17 cellular contexts compared by ENCODE assay signal in the genomic region with DNA sequence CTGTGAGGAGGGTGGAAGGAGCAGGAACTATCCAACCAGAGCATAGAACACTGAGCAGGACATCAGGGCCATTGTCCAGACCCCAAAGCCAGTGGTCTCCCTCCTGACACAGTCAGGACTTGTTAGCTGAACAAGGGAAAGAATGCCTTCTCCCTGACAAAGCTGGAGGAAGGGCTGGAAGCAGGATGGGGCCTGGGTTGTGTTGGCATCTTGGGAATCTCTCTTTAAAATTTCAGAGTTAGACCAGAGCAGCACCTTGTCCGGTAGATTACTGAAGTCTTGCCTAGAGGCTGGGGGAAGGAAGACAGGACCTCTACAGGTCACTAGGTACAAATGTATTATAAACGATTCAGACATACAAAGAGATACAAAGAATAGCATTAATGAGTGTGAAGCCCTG. TPM values are rescaled to one million over a fixed set of nuclear protein-coding genes. Genes with fewer than 3 reads are reported as not detected.
A peak's percentile ranks its signal among the peaks of the same experiment; 100 is the strongest.
DNase-seq lines count a peak whose midpoint lies in the region; ATAC-seq and TF ChIP-seq lines count a peak whose summit lies in the region.
"Had no signal": no experiment of that assay in that cellular context is flagged by ENCODE, and none has a peak within 500 bp of the region (broad histone marks: within the 10 kb centered on the region; RNA-seq: fewer than 3 reads in every experiment).

No MANE protein-coding gene starts in this region.

- peak overlapping the region; percentile 59 for H3K4me2 ChIP-seq in smooth muscle cell

- no peaks in the 10 kb centered on the region for H3K36me3 ChIP-seq in smooth muscle cell (ENCODE audit: low read depth)
- H3K36me3 ChIP-seq: stomach, upper lobe of right lung had no signal

- H3K9me3 Mint-ChIP-seq in HFFc6 (no peaks in the 10 kb centered on the region), brain (peaks cover 0 to 2% (median 0%) of the 10 kb centered on the region in 5 experiments), mesothelial cell of epicardium (no peaks in the 10 kb centered on the region)
- H3K9me3 Mint-ChIP-seq: activated CD4-positive, alpha-beta memory T cell treated with anti-CD3 and anti-CD28 coated beads, Interleukin-2, amount 10 ng/mL, durations not matched to agents 7 days and 5 days; dendritic cell treated with granulocyte-macrophage colony-stimulating factor and Interleukin-4, amounts not matched to agents 40 ng/mL and 50 ng/mL, for 4 days had no signal

- H3K27me3 Mint-ChIP-seq in HFFc6 (ENCODE audit: insufficient read depth): peaks cover 4% of the 10 kb centered on the region
- H3K27me3 Mint-ChIP-seq in brain: peaks cover 6% of the 10 kb centered on the region
- H3K27me3 Mint-ChIP-seq in mesothelial cell of epicardium (ENCODE audit: low read depth): no peaks in the 10 kb centered on the region

- peaks cover 39% of the 10 kb centered on the region for H3F3A ChIP-seq in smooth muscle cell (ENCODE audit: low read depth)

- peak overlapping the region; percentile 71 for H3K27ac Mint-ChIP-seq in HFFc6
- peak overlapping the region; percentile 81 to 98 (median 92) for H3K27ac Mint-ChIP-seq in brain
- peak overlapping the region; percentile 98 for H3K27ac Mint-ChIP-seq in mesothelial cell of epicardium
- H3K27ac Mint-ChIP-seq: activated CD4-positive, alpha-beta memory T cell treated with anti-CD3 and anti-CD28 coated beads, Interleukin-2, amount 10 ng/mL, durations not matched to agents 7 days and 5 days had no signal

- H3K4me3 ChIP-seq in smooth muscle cell: no peak overlapping the region
- H3K4me3 ChIP-seq: stomach, upper lobe of right lung had no signal

- peaks cover 34% of the 10 kb centered on the region for H3K4me1 ChIP-seq in smooth muscle cell (ENCODE audit: low read depth)

- H3K4me1 Mint-ChIP-seq in HFFc6 (ENCODE audit: low read depth) (peaks cover 52% of the 10 kb centered on the region), brain (peaks cover 80% of the 10 kb centered on the region), mesothelial cell of epicardium (peaks cover 55% of the 10 kb centered on the region)

- no peak for TF ChIP-seq CTCF in HFFc6 (IDR thresholded peaks at IDR 0.05)
- no peak for TF ChIP-seq CTCF in brain (conservative IDR thresholded peaks at IDR 0.05)
- TF ChIP-seq CTCF in mesothelial cell of epicardium (IDR thresholded peaks at IDR 0.05; ENCODE audit: unreplicated experiment): no peak
- TF ChIP-seq CTCF in smooth muscle cell (IDR thresholded peaks at IDR 0.05; ENCODE audit: borderline replicate concordance, insufficient read depth, poor library complexity, severe bottlenecking): no peak

- H4K20me1 ChIP-seq in smooth muscle cell (ENCODE audit: low read depth): no peaks in the 10 kb centered on the region

- H3K27me3 ChIP-seq in smooth muscle cell (ENCODE audit: low read depth): no peaks in the 10 kb centered on the region
- H3K27me3 ChIP-seq: stomach, upper lobe of right lung had no signal

- DNase-seq in HFFc6: no peak
- DNase-seq in mesothelial cell of epicardium (ENCODE audit: low spot score in 2 of 2, unreplicated experiment in 2 of 2): no peak
- DNase-seq in smooth muscle cell (lab: John Stamatoyannopoulos, UW; ENCODE audit: unreplicated experiment): no peak
- no peak for DNase-seq in iPS-NIHi11 (ENCODE audit: low spot score)
- DNase-seq in RKO (ENCODE audit: low spot score): no peak
- DNase-seq: activated CD4-positive, alpha-beta memory T cell treated with anti-CD3 and anti-CD28 coated beads, Interleukin-2, amount 10 ng/mL, durations not matched to agents 7 days and 5 days; activated naive CD4-positive, alpha-beta T cell treated with Interleukin-2 at 50 U/mL for 16 hours; NCI-H1417 treated with DMSO at 0.1 percent for 48 hours; NCI-H510A treated with DMSO at 0.1 percent for 48 hours; RPMI8226; stomach; T-helper 9 cell; upper lobe of right lung had no signal

- H3K4me3 Mint-ChIP-seq in HFFc6 (no peak overlapping the region), brain (peak overlapping the region in 2 of 5 experiments; percentile 45 to 48), mesothelial cell of epicardium (no peak overlapping the region)
- H3K4me3 Mint-ChIP-seq: activated CD4-positive, alpha-beta memory T cell treated with anti-CD3 and anti-CD28 coated beads, Interleukin-2, amount 10 ng/mL, durations not matched to agents 7 days and 5 days; dendritic cell treated with granulocyte-macrophage colony-stimulating factor and Interleukin-4, amounts not matched to agents 40 ng/mL and 50 ng/mL, for 4 days had no signal

- H3K36me3 Mint-ChIP-seq in HFFc6 (ENCODE audit: low read depth) (no peaks in the 10 kb centered on the region), brain (no peaks in the 10 kb centered on the region), mesothelial cell of epicardium (no peaks in the 10 kb centered on the region)

- no peak for ATAC-seq in HG03520 (IDR thresholded peaks at IDR 0.05; ENCODE audit: unreplicated experiment)
- ATAC-seq: left lobe of liver had no signal

- H2AFZ ChIP-seq in smooth muscle cell (ENCODE audit: low read depth): no peak overlapping the region

- no peaks in the 10 kb centered on the region for H3K9me3 ChIP-seq in smooth muscle cell (replicated peaks; ENCODE audit: low read depth)
- H3K9me3 ChIP-seq: stomach, upper lobe of right lung had no signal

- no peaks in the 10 kb centered on the region for H3K79me2 ChIP-seq in smooth muscle cell (ENCODE audit: low read depth)

- peak overlapping the region; percentile 90 for H3K27ac ChIP-seq in smooth muscle cell (ENCODE audit: low read depth)
- H3K27ac ChIP-seq: upper lobe of right lung had no signal

- WGBS in smooth muscle cell (ENCODE audit: low lambda C conversion rate): 42% methylated on average over 2 of the region's 2 CpGs

- peak overlapping the region; percentile 68 for H3K9ac ChIP-seq in smooth muscle cell (ENCODE audit: low read depth)

RNA-seq across cellular contexts. Expression of a gene that starts 35.0 kb away (rescaled TPM):
- 100 to 1,000 TPM; 199 to 243 (median 221) TPM for total RNA-seq in HFFc6 (2021; fragmentation: NEBNext Ultra II Directional; extraction: Animal tissue kit (Norgen Biotek cat#: 25700))
- polyA plus RNA-seq in brain (ENCODE audit: insufficient read depth, low read depth, low replicate concordance) (95.2 TPM), smooth muscle cell (31.1 and 49.3 TPM in 2 replicates)
- total RNA-seq in mesothelial cell of epicardium (234 to 238 TPM (median 237 TPM) in 3 replicates), smooth muscle cell (104 and 113 TPM in 2 replicates)
